ENCODE assay signal across 9 cellular contexts in genomic region chr10:43287056-43288007, GRCh38. TPM values are rescaled to one million over a fixed set of nuclear protein-coding genes. Genes with fewer than 3 reads are reported as not detected.
DNase-seq lines count a peak whose midpoint lies in the region; ATAC-seq and TF ChIP-seq lines count a peak whose summit lies in the region.
"Had no signal": no experiment of that assay in that cellular context is flagged by ENCODE, and none has a peak within 500 bp of the region (broad histone marks: within the 10 kb centered on the region; RNA-seq: fewer than 3 reads in every experiment).

No MANE protein-coding gene starts in this region.

- H3K36me3 Mint-ChIP-seq in GM23338 (ENCODE audit: low read depth) (no peaks in the 10 kb centered on the region), memory B cell (no peaks in the 10 kb centered on the region)
- H3K36me3 Mint-ChIP-seq in activated T-cell treated with anti-CD3 and anti-CD28 coated beads, Interleukin-2, amount 50 U/mL, for 72 hours (ENCODE audit: insufficient read depth in 2 of 2): no peaks in the 10 kb centered on the region

- H3K27ac ChIP-seq in GM23338 (ENCODE audit: low read depth) (no peak overlapping the region), testis (no peak overlapping the region)

- WGBS in testis, 2 donors: 59 to 64% methylated on average over 11 of the region's 11 CpGs

- H3K4me3 ChIP-seq in GM23338 (no peak overlapping the region), testis (no peak overlapping the region)
- H3K4me3 ChIP-seq: heart left ventricle had no signal

- 0 out of 2 replicates have a peak, but pooled peaks cover 10% of the 10 kb centered on the region for H3K4me1 ChIP-seq in GM23338 (ENCODE audit: insufficient read depth)
- H3K4me1 ChIP-seq in testis: no peaks in the 10 kb centered on the region

- no peaks in the 10 kb centered on the region for H3K9me2 ChIP-seq in GM23338 (ENCODE audit: insufficient read depth)

- DNase-seq in GDM1 (lab: John Stamatoyannopoulos, UW) (peak; percentile 11), GM23338 (ENCODE audit: low spot score) (peak; percentile 30), NCI-H2196 treated with DMSO at 0.1 percent for 48 hours (lab: John Stamatoyannopoulos, UW; ENCODE audit: unreplicated experiment) (peak; percentile 16), memory B cell (ENCODE audit: low spot score in 2 of 2) (no peak), ACHN (no peak), testis (no peak), NCI-H446 treated with DMSO at 0.1 percent for 48 hours (lab: John Stamatoyannopoulos, UW) (no peak)
- peak; percentile 65 to 66 for DNase-seq in activated T-cell treated with anti-CD3 and anti-CD28 coated beads, Interleukin-2, amount 50 U/mL, for 72 hours
- DNase-seq: heart left ventricle had no signal

- peak; percentile 12; the same call in 1 of the 3 replicates for ATAC-seq in GM23338
- peak; percentile 89 to 95 for ATAC-seq in activated T-cell treated with anti-CD3 and anti-CD28 coated beads, Interleukin-2, amount 50 U/mL, for 72 hours (replicated peaks in 1 of 2)
- peak; percentile 78 for ATAC-seq in memory B cell (ENCODE audit: low read depth)

- H3K4me1 Mint-ChIP-seq in GM23338 (peaks cover 10% of the 10 kb centered on the region), memory B cell (peaks cover 13% of the 10 kb centered on the region)
- peaks cover 20% of the 10 kb centered on the region for H3K4me1 Mint-ChIP-seq in activated T-cell treated with anti-CD3 and anti-CD28 coated beads, Interleukin-2, amount 50 U/mL, for 72 hours (ENCODE audit: low read depth)

- intact Hi-C loops in testis (cut with DNase I; ENCODE audit: low total_unique reads): no loop called here

- H3K36me3 ChIP-seq in GM23338 (ENCODE audit: insufficient read depth) (no peaks in the 10 kb centered on the region), testis (ENCODE audit: low read depth, missing control alignments) (no peaks in the 10 kb centered on the region)
- H3K36me3 ChIP-seq: heart left ventricle had no signal

- no peaks in the 10 kb centered on the region for H3F3A ChIP-seq in GM23338 (replicated peaks; ENCODE audit: low read depth)

- H3K27ac Mint-ChIP-seq in GM23338 (peak overlapping the region; percentile 36), memory B cell (peak overlapping the region; percentile 90)
- peak overlapping the region; percentile 48 for H3K27ac Mint-ChIP-seq in activated T-cell treated with anti-CD3 and anti-CD28 coated beads, Interleukin-2, amount 50 U/mL, for 72 hours

- TF ChIP-seq CTCF in GM23338 (conservative IDR thresholded peaks at IDR 0.05; ENCODE audit: low read depth in 2 of 2) (no peak), testis (IDR thresholded peaks at IDR 0.05) (no peak)

- in situ Hi-C loops in ACHN (cut with HindIII; ENCODE audit: low pct_ligation_motif_present, low pct_unique_long_range_greater_than_20kb, low sequenced_read_pairs): no loop called here

- H3K9me3 Mint-ChIP-seq in GM23338: no peaks in the 10 kb centered on the region
- no peaks in the 10 kb centered on the region for H3K9me3 Mint-ChIP-seq in activated T-cell treated with anti-CD3 and anti-CD28 coated beads, Interleukin-2, amount 50 U/mL, for 72 hours
- H3K9me3 Mint-ChIP-seq in memory B cell: no peaks in the 10 kb centered on the region

- H3K79me2 ChIP-seq in GM23338 (replicated peaks; ENCODE audit: insufficient read depth): no peaks in the 10 kb centered on the region

- H3K4me3 Mint-ChIP-seq in GM23338 (no peak overlapping the region), memory B cell (peak overlapping the region; percentile 46)
- H3K4me3 Mint-ChIP-seq in activated T-cell treated with anti-CD3 and anti-CD28 coated beads, Interleukin-2, amount 50 U/mL, for 72 hours: peak overlapping the region; percentile 42 to 67

- H3K27me3 ChIP-seq in GM23338 (ENCODE audit: insufficient read depth) (0 out of 2 replicates have a peak, but pooled peaks cover under 1% of the 10 kb centered on the region), testis (no peaks in the 10 kb centered on the region)

- no peaks in the 10 kb centered on the region for H4K20me1 ChIP-seq in GM23338 (replicated peaks; ENCODE audit: insufficient read depth)

- TF ChIP-seq POLR2A in testis (IDR thresholded peaks at IDR 0.05): no peak

- peaks cover 6% of the 10 kb centered on the region for H3K27me3 Mint-ChIP-seq in GM23338 (ENCODE audit: insufficient read depth, low read depth, poor library complexity)
- peaks cover 11% of the 10 kb centered on the region for H3K27me3 Mint-ChIP-seq in activated T-cell treated with anti-CD3 and anti-CD28 coated beads, Interleukin-2, amount 50 U/mL, for 72 hours (ENCODE audit: low read depth)
- H3K27me3 Mint-ChIP-seq in memory B cell: peaks cover 8% of the 10 kb centered on the region

- H3K4me2 ChIP-seq in GM23338: peak overlapping the region; percentile 8; the same call in 1 of the 2 replicates

- H2AFZ ChIP-seq in GM23338: peak overlapping the region; percentile 77

- no peaks in the 10 kb centered on the region for H3K9me3 ChIP-seq in testis
- H3K9me3 ChIP-seq: heart left ventricle had no signal

TF ChIP-seq in GM23338, 12 proteins besides CTCF, POLR2A, EP300 and RAD21 (continues in another document):
- TF ChIP-seq, protein P1, sequence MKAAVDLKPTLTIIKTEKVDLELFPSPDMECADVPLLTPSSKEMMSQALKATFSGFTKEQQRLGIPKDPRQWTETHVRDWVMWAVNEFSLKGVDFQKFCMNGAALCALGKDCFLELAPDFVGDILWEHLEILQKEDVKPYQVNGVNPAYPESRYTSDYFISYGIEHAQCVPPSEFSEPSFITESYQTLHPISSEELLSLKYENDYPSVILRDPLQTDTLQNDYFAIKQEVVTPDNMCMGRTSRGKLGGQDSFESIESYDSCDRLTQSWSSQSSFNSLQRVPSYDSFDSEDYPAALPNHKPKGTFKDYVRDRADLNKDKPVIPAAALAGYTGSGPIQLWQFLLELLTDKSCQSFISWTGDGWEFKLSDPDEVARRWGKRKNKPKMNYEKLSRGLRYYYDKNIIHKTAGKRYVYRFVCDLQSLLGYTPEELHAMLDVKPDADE (IDR thresholded peaks at IDR 0.05): no peak
- TF ChIP-seq POLR2AphosphoS5 (IDR thresholded peaks at IDR 0.05; ENCODE audit: low read depth) (no peak), CREB1 (CRISPR knock-in tag; IDR thresholded peaks at IDR 0.05; ENCODE audit: low read depth) (no peak), JUNB (IDR thresholded peaks at IDR 0.05; ENCODE audit: unreplicated experiment) (no peak), ZNF114 (CRISPR knock-in tag; IDR thresholded peaks at IDR 0.05) (no peak), NANOG (IDR thresholded peaks at IDR 0.05; ENCODE audit: borderline replicate concordance) (no peak), STAT1 (IDR thresholded peaks at IDR 0.05; ENCODE audit: unreplicated experiment) (no peak)

RNA-seq across cellular contexts. Expression of gene RASGEF1A, which starts 20.5 kb away (rescaled TPM):
- 34.6 and 37.8 TPM in 2 replicates for total RNA-seq in GM23338 (2014; rRNA removed; shearing (Covaris generic))
- polyA plus RNA-seq in GM23338 (2016; fragmentation: Nextera tagmentation; extraction: Ambion mirVana) (8.0 and 8.1 TPM in 2 replicates), testis (ENCODE audit: insufficient read depth, low read depth, low replicate concordance) (7.8 TPM)
- total RNA-seq in activated T-cell treated with anti-CD3 and anti-CD28 coated beads, Interleukin-2, amount 50 U/mL, for 72 hours: 1 to 10 TPM; 1.7 TPM
- total RNA-seq in testis: 10 to 100 TPM; 10.9 to 11.7 TPM

Comparison
In these comparisons a context has a peak if more than half of its experiments do, and no peak if none do; other contexts are left out.
1. DNase-seq: peak in GDM1 (single experiment), GM23338 (single experiment), NCI-H2196 treated with DMSO at 0.1 percent for 48 hours (single experiment) and activated T-cell treated with anti-CD3 and anti-CD28 coated beads, Interleukin-2, amount 50 U/mL, for 72 hours (2 of 2); none in memory B cell (0 of 2), ACHN (single experiment), testis (single experiment) and NCI-H446 treated with DMSO at 0.1 percent for 48 hours (single experiment).
2. ATAC-seq: peak in every context shown above with its lines; median percentile 92 in activated T-cell treated with anti-CD3 and anti-CD28 coated beads, Interleukin-2, amount 50 U/mL, for 72 hours; 78 in memory B cell; 12 in GM23338.
3. H3K27ac Mint-ChIP-seq: peak in every context shown above with its lines; median percentile 90 in memory B cell; 48 in activated T-cell treated with anti-CD3 and anti-CD28 coated beads, Interleukin-2, amount 50 U/mL, for 72 hours; 36 in GM23338.
4. RNA of gene RASGEF1A, which starts 20.5 kb away (total RNA-seq): 34.6 to 37.8 TPM in GM23338 and 10.9 to 11.7 TPM in testis; 1.7 TPM in activated T-cell treated with anti-CD3 and anti-CD28 coated beads, Interleukin-2, amount 50 U/mL, for 72 hours; every median in the first group is over 4 times any median in the second.